9 cellular contexts compared by ENCODE assay signal in the genomic region with DNA sequence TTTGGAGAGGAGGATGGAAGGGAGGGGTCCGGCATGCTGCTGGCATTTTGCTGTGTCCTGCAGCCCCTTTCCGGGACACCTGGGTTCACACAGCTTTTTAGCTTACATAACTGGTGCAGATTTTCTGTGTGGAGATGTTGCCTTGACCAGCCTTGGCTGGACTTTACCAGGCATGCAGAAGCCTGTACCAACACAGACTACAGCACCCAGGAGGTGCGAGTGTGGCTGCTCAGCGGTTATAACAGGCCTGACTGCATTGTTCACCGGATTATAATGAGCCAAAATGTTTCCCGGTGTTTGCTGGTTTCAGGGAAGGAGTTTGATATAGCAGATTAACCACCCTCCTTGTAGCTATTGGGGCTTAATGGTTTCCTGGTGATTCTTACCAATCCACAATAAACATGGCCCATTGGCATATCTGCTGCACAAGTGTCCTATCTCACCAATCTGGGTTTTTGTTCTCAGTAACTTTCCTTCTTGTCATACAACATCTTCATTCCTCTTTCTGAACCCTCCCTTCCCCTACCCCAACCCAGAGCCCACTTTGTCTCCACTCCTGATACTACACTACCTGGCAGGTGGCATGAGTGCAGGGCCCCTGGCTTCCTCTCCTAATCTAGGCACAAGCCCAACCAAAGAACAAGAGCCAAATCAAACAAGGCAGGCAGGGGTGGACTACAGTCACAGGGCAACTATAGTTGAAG. TPM values are rescaled to one million over a fixed set of nuclear protein-coding genes. Genes with fewer than 3 reads are reported as not detected.
DNase-seq lines count a peak whose midpoint lies in the region; ATAC-seq and TF ChIP-seq lines count a peak whose summit lies in the region.
"Had no signal": no experiment of that assay in that cellular context is flagged by ENCODE, and none has a peak within 500 bp of the region (broad histone marks: within the 10 kb centered on the region; RNA-seq: fewer than 3 reads in every experiment).

No MANE protein-coding gene starts in this region.

- no peaks in the 10 kb centered on the region for H3K9me3 Mint-ChIP-seq in activated CD8-positive, alpha-beta T cell treated with anti-CD3 and anti-CD28 coated beads, Interleukin-2, amount 10 ng/mL, durations not matched to agents 7 days and 5 days (ENCODE audit: insufficient read depth)
- peaks cover 19% of the 10 kb centered on the region for H3K9me3 Mint-ChIP-seq in nephron

- no peaks in the 10 kb centered on the region for H4K20me1 ChIP-seq in Karpas-422 (ENCODE audit: insufficient read depth, low read depth, low read length)

- H3K9ac ChIP-seq in Karpas-422 (ENCODE audit: low read length), result no peak overlapping the region

- peaks cover 38% of the 10 kb centered on the region for H3K36me3 Mint-ChIP-seq in activated CD8-positive, alpha-beta T cell treated with anti-CD3 and anti-CD28 coated beads, Interleukin-2, amount 10 ng/mL, durations not matched to agents 7 days and 5 days (ENCODE audit: low read depth)
- peaks cover 33% of the 10 kb centered on the region for H3K36me3 Mint-ChIP-seq in nephron (ENCODE audit: low read depth)

- no peak overlapping the region for H3K4me3 Mint-ChIP-seq in activated CD8-positive, alpha-beta T cell treated with anti-CD3 and anti-CD28 coated beads, Interleukin-2, amount 10 ng/mL, durations not matched to agents 7 days and 5 days
- H3K4me3 Mint-ChIP-seq in nephron, result peak overlapping the region in 2 of 3 experiments; percentile 30 to 44

- POLR2A ChIA-PET in activated CD8-positive, alpha-beta T cell treated with anti-CD3 and anti-CD28 coated beads, Interleukin-2, amount 10 ng/mL, durations not matched to agents 7 days and 5 days (lab: Charles Lee), result interaction anchor here (0.6 to 1.1 kb wide), 2 partner anchors 32 to 88 kb away, joined by 3 read pairs; no protein-coding TSS in a partner anchor

- H3K4me1 Mint-ChIP-seq in activated CD8-positive, alpha-beta T cell treated with anti-CD3 and anti-CD28 coated beads, Interleukin-2, amount 10 ng/mL, durations not matched to agents 7 days and 5 days (ENCODE audit: low read depth), result peaks cover 12% of the 10 kb centered on the region
- peaks cover 11% of the 10 kb centered on the region for H3K4me1 Mint-ChIP-seq in nephron

- H3K27ac Mint-ChIP-seq in activated CD8-positive, alpha-beta T cell treated with anti-CD3 and anti-CD28 coated beads, Interleukin-2, amount 10 ng/mL, durations not matched to agents 7 days and 5 days, result peak overlapping the region; percentile 44
- H3K27ac Mint-ChIP-seq in nephron, result peak overlapping the region in 1 of 3 experiments; percentile 77

- H3K27me3 Mint-ChIP-seq in activated CD8-positive, alpha-beta T cell treated with anti-CD3 and anti-CD28 coated beads, Interleukin-2, amount 10 ng/mL, durations not matched to agents 7 days and 5 days (ENCODE audit: low read depth), result no peaks in the 10 kb centered on the region
- peaks cover 5% of the 10 kb centered on the region for H3K27me3 Mint-ChIP-seq in nephron (ENCODE audit: low read depth)

- no peak for ATAC-seq in activated CD8-positive, alpha-beta T cell treated with anti-CD3 and anti-CD28 coated beads, Interleukin-2, amount 10 ng/mL, durations not matched to agents 7 days and 5 days

- H3K9me2 ChIP-seq in Karpas-422 (replicated peaks; ENCODE audit: insufficient read depth, low read length), result no peaks in the 10 kb centered on the region

- H3K4me1 ChIP-seq in Karpas-422 (ENCODE audit: low read length), result peaks cover 13% of the 10 kb centered on the region

- H3K79me2 ChIP-seq in Karpas-422 (ENCODE audit: low read length), result peaks cover 11% of the 10 kb centered on the region; the same call in 1 of the 2 replicates

- no peaks in the 10 kb centered on the region for H3K9me3 ChIP-seq in Karpas-422 (ENCODE audit: low read length)

- no peaks in the 10 kb centered on the region for H3K27me3 ChIP-seq in Karpas-422 (ENCODE audit: low read length)

- H2AFZ ChIP-seq in Karpas-422 (ENCODE audit: low read length), result no peak overlapping the region

- TF ChIP-seq CTCF in nephron (IDR thresholded peaks at IDR 0.05; ENCODE audit: unreplicated experiment in 3 of 3), result no peak

- DNase-seq in ELR (ENCODE audit: low read depth) (peak; percentile 45), Karpas-422 (peak; percentile 63), NCI-H2227 (lab: John Stamatoyannopoulos, UW; ENCODE audit: unreplicated experiment) (no peak), NCI-H2227 treated with DMSO at 0.1 percent for 48 hours (lab: John Stamatoyannopoulos, UW) (no peak), AML-193 (lab: John Stamatoyannopoulos, UW) (no peak)
- no peak for DNase-seq in activated CD8-positive, alpha-beta T cell treated with anti-CD3 and anti-CD28 coated beads, Interleukin-2, amount 10 ng/mL, durations not matched to agents 7 days and 5 days
- DNase-seq: Kasumi-1, SHP77 had no signal

- H3K4me3 ChIP-seq in Karpas-422 (ENCODE audit: low read length), result no peak overlapping the region

- H3K4me2 ChIP-seq in Karpas-422 (ENCODE audit: low read depth, low read length, poor library complexity, severe bottlenecking), result no peak overlapping the region

- CTCF ChIA-PET in activated CD8-positive, alpha-beta T cell treated with anti-CD3 and anti-CD28 coated beads, Interleukin-2, amount 10 ng/mL, durations not matched to agents 7 days and 5 days (lab: Charles Lee), result no interaction called here

- peaks cover 15% of the 10 kb centered on the region for H3K36me3 ChIP-seq in Karpas-422 (ENCODE audit: insufficient read depth, low read length)

- H3K27ac ChIP-seq in Karpas-422 (ENCODE audit: low read length), result no peak overlapping the region

RNA-seq across cellular contexts. Expression of gene RPL10, which starts 3.9 kb away (rescaled TPM):
- total RNA-seq in Karpas-422 (2014; rRNA removed; shearing (Covaris generic); ENCODE audit: low replicate concordance), result 4,110 and 4,432 TPM in 2 replicates
- total RNA-seq in activated CD8-positive, alpha-beta T cell treated with anti-CD3 and anti-CD28 coated beads, Interleukin-2, amount 10 ng/mL, durations not matched to agents 7 days and 5 days, result 1,000 to 10,000 TPM; 2,758 to 2,862 TPM

RNA-seq across cellular contexts. Expression of gene DNASE1L1, which starts 7.0 kb away (rescaled TPM):
- 17.6 and 30.8 TPM in 2 replicates for total RNA-seq in Karpas-422 (2014; rRNA removed; shearing (Covaris generic); ENCODE audit: low replicate concordance)
- 10 to 100 TPM; 22.5 to 26.5 TPM for total RNA-seq in activated CD8-positive, alpha-beta T cell treated with anti-CD3 and anti-CD28 coated beads, Interleukin-2, amount 10 ng/mL, durations not matched to agents 7 days and 5 days

RNA-seq across cellular contexts. Expression of gene TAFAZZIN, which starts 9.3 kb away (rescaled TPM):
- 22.1 and 39.0 TPM in 2 replicates for total RNA-seq in Karpas-422 (2014; rRNA removed; shearing (Covaris generic); ENCODE audit: low replicate concordance)
- total RNA-seq in activated CD8-positive, alpha-beta T cell treated with anti-CD3 and anti-CD28 coated beads, Interleukin-2, amount 10 ng/mL, durations not matched to agents 7 days and 5 days, result 10 to 100 TPM; 76.5 to 77.4 TPM

RNA-seq across cellular contexts. Expression of gene EMD, which starts 23.0 kb away (rescaled TPM):
- total RNA-seq in Karpas-422 (2014; rRNA removed; shearing (Covaris generic); ENCODE audit: low replicate concordance), result 19.5 and 20.7 TPM in 2 replicates
- 10 to 100 TPM; 65.9 to 66.0 TPM for total RNA-seq in activated CD8-positive, alpha-beta T cell treated with anti-CD3 and anti-CD28 coated beads, Interleukin-2, amount 10 ng/mL, durations not matched to agents 7 days and 5 days

RNA-seq across cellular contexts. Expression of gene ATP6AP1, which starts 26.4 kb away (rescaled TPM):
- total RNA-seq in Karpas-422 (2014; rRNA removed; shearing (Covaris generic); ENCODE audit: low replicate concordance), result 40.0 and 46.6 TPM in 2 replicates
- 10 to 100 TPM; 41.5 to 43.5 TPM for total RNA-seq in activated CD8-positive, alpha-beta T cell treated with anti-CD3 and anti-CD28 coated beads, Interleukin-2, amount 10 ng/mL, durations not matched to agents 7 days and 5 days

Comparison
In these comparisons a context has a peak if more than half of its experiments do, and no peak if none do; other contexts are left out.
1. DNase-seq: peak in ELR (single experiment) and Karpas-422 (single experiment); none in activated CD8-positive, alpha-beta T cell treated with anti-CD3 and anti-CD28 coated beads, Interleukin-2, amount 10 ng/mL, durations not matched to agents 7 days and 5 days (single experiment), NCI-H2227 (single experiment), NCI-H2227 treated with DMSO at 0.1 percent for 48 hours (single experiment) and AML-193 (0 of 2).